Comparison of ENCODE assay signal across 8 cellular contexts in genomic region chr7:35802649-35803048, GRCh38. TPM values are rescaled to one million over a fixed set of nuclear protein-coding genes. Genes with fewer than 3 reads are reported as not detected.
DNase-seq lines count a peak whose midpoint lies in the region; ATAC-seq lines count a peak whose summit lies in the region.

No MANE protein-coding gene starts in this region.

- ATAC-seq in stimulated activated naive CD8-positive, alpha-beta T cell treated with anti-CD3 and anti-CD28 coated beads, Interleukin-15, Interleukin-2, amounts not matched to agents 100 U/mL and 50 U/mL, for 24 hours: no peak
- ATAC-seq in GM19455 (IDR thresholded peaks at IDR 0.05; ENCODE audit: unreplicated experiment): no peak

- CTCF ChIA-PET in activated CD4-positive, alpha-beta memory T cell treated with anti-CD3 and anti-CD28 coated beads, Interleukin-2, amount 10 ng/mL, durations not matched to agents 7 days and 5 days (lab: Charles Lee): interaction anchor here (1.0 to 2.2 kb wide), 8 partner anchors 31 to 93 kb away, joined by 3 to 9 read pairs (median 3); no protein-coding TSS in a partner anchor

- peak overlapping the region; percentile 81 for H3K4me3 ChIP-seq in iPS-11a (ENCODE audit: low read depth, low read length)

- no peaks in the 10 kb centered on the region for H3K27me3 Mint-ChIP-seq in activated T-cell treated with anti-CD3 and anti-CD28 coated beads, Interleukin-2, amount 50 U/mL, for 24 hours
- no peaks in the 10 kb centered on the region for H3K27me3 Mint-ChIP-seq in activated CD4-positive, alpha-beta memory T cell treated with anti-CD3 and anti-CD28 coated beads, Interleukin-2, amount 10 ng/mL, durations not matched to agents 7 days and 5 days

- no peak for DNase-seq in activated T-cell treated with anti-CD3 and anti-CD28 coated beads, Interleukin-2, amount 50 U/mL, for 24 hours
- DNase-seq in activated T-cell treated with anti-CD3 and anti-CD28 coated beads, Interleukin-2, amount 50 U/mL, for 1 hour: no peak
- no peak for DNase-seq in activated CD4-positive, alpha-beta memory T cell treated with anti-CD3 and anti-CD28 coated beads, Interleukin-2, amount 10 ng/mL, durations not matched to agents 7 days and 5 days
- DNase-seq in stimulated activated naive CD8-positive, alpha-beta T cell treated with anti-CD3 and anti-CD28 coated beads, Interleukin-15, Interleukin-2, amounts not matched to agents 100 U/mL and 50 U/mL, for 24 hours: peak; percentile 12
- DNase-seq in central memory CD4-positive, alpha-beta T cell: no peak
- DNase-seq in D341Med (ENCODE audit: low spot score): no peak

- H3K9me3 Mint-ChIP-seq in activated T-cell treated with anti-CD3 and anti-CD28 coated beads, Interleukin-2, amount 50 U/mL, for 24 hours: no peaks in the 10 kb centered on the region
- no peaks in the 10 kb centered on the region for H3K9me3 Mint-ChIP-seq in activated CD4-positive, alpha-beta memory T cell treated with anti-CD3 and anti-CD28 coated beads, Interleukin-2, amount 10 ng/mL, durations not matched to agents 7 days and 5 days

- peak overlapping the region; percentile 99 for H3K27ac Mint-ChIP-seq in activated T-cell treated with anti-CD3 and anti-CD28 coated beads, Interleukin-2, amount 50 U/mL, for 24 hours
- H3K27ac Mint-ChIP-seq in activated CD4-positive, alpha-beta memory T cell treated with anti-CD3 and anti-CD28 coated beads, Interleukin-2, amount 10 ng/mL, durations not matched to agents 7 days and 5 days: peak overlapping the region; percentile 90

- H3K4me1 Mint-ChIP-seq in activated T-cell treated with anti-CD3 and anti-CD28 coated beads, Interleukin-2, amount 50 U/mL, for 24 hours (ENCODE audit: low read depth): peaks cover 51% of the 10 kb centered on the region
- H3K4me1 Mint-ChIP-seq in activated CD4-positive, alpha-beta memory T cell treated with anti-CD3 and anti-CD28 coated beads, Interleukin-2, amount 10 ng/mL, durations not matched to agents 7 days and 5 days: peaks cover 49% of the 10 kb centered on the region

- POLR2A ChIA-PET in activated CD4-positive, alpha-beta memory T cell treated with anti-CD3 and anti-CD28 coated beads, Interleukin-2, amount 10 ng/mL, durations not matched to agents 7 days and 5 days (lab: Charles Lee): interaction anchor here (0.6 to 7.7 kb wide), 10 partner anchors 10 to 917 kb away, joined by 3 to 295 read pairs (median 18); partner anchors contain the start of gene HERPUD2

- peak overlapping the region; percentile 93 for H3K4me3 Mint-ChIP-seq in activated T-cell treated with anti-CD3 and anti-CD28 coated beads, Interleukin-2, amount 50 U/mL, for 24 hours
- peak overlapping the region; percentile 95 for H3K4me3 Mint-ChIP-seq in activated CD4-positive, alpha-beta memory T cell treated with anti-CD3 and anti-CD28 coated beads, Interleukin-2, amount 10 ng/mL, durations not matched to agents 7 days and 5 days

- peaks cover 53% of the 10 kb centered on the region for H3K36me3 Mint-ChIP-seq in activated T-cell treated with anti-CD3 and anti-CD28 coated beads, Interleukin-2, amount 50 U/mL, for 24 hours (ENCODE audit: low read depth)
- H3K36me3 Mint-ChIP-seq in activated CD4-positive, alpha-beta memory T cell treated with anti-CD3 and anti-CD28 coated beads, Interleukin-2, amount 10 ng/mL, durations not matched to agents 7 days and 5 days (ENCODE audit: low read depth): peaks cover 24% of the 10 kb centered on the region

RNA-seq across cellular contexts. Expression of gene SEPTIN7, which starts 1.8 kb away (rescaled TPM):
- total RNA-seq in activated CD4-positive, alpha-beta memory T cell treated with anti-CD3 and anti-CD28 coated beads, Interleukin-2, amount 10 ng/mL, durations not matched to agents 7 days and 5 days: 100 to 1,000 TPM; 237 to 241 TPM
